11 cellular contexts compared by ENCODE assay signal in genomic region chr17:78364436-78365281, GRCh38. TPM values are rescaled to one million over a fixed set of nuclear protein-coding genes. Genes with fewer than 3 reads are reported as not detected.
DNase-seq lines count a peak whose midpoint lies in the region; ATAC-seq and TF ChIP-seq lines count a peak whose summit lies in the region.
"Had no signal": no experiment of that assay in that cellular context is flagged by ENCODE, and none has a peak within 500 bp of the region (broad histone marks: within the 10 kb centered on the region; RNA-seq: fewer than 3 reads in every experiment).

No MANE protein-coding gene starts in this region.

- no peak for TF ChIP-seq POLR2A in tibial nerve (IDR thresholded peaks at IDR 0.05)

- no peak overlapping the region for H3K4me3 ChIP-seq in tibial nerve
- H3K4me3 ChIP-seq: right lobe of liver had no signal

- no peaks in the 10 kb centered on the region for H3K36me3 ChIP-seq in tibial nerve
- H3K36me3 ChIP-seq: right lobe of liver had no signal

- CTCF ChIA-PET in activated CD4-positive, alpha-beta memory T cell treated with anti-CD3 and anti-CD28 coated beads for 36 hours (lab: Charles Lee) = interaction anchor here (0.6 to 9.1 kb wide), 7 partner anchors 12 to 113 kb away, joined by 3 to 135 read pairs (median 3); partner anchors contain the start of gene PGS1

- ATAC-seq in activated T-cell treated with anti-CD3 and anti-CD28 coated beads, Interleukin-2, amount 50 U/mL, for 72 hours (replicated peaks in 1 of 2) = peak; percentile 8 to 21
- no peak for ATAC-seq in HG03097 (IDR thresholded peaks at IDR 0.05; ENCODE audit: low FRiP score, unreplicated experiment)
- ATAC-seq in foreskin keratinocyte = no peak

- H3K27me3 ChIP-seq in layer of hippocampus (ENCODE audit: control insufficient read depth, insufficient read depth, low read length) (no peaks in the 10 kb centered on the region), tibial nerve (no peaks in the 10 kb centered on the region), foreskin keratinocyte (peaks cover 39% of the 10 kb centered on the region)
- H3K27me3 ChIP-seq: right lobe of liver had no signal

- H3K9me3 ChIP-seq in tibial nerve = no peaks in the 10 kb centered on the region
- H3K9me3 ChIP-seq: right lobe of liver had no signal

- peak; percentile 60 to 63 for DNase-seq in activated T-cell treated with anti-CD3 and anti-CD28 coated beads, Interleukin-2, amount 50 U/mL, for 72 hours
- DNase-seq in activated T-cell treated with anti-CD3 and anti-CD28 coated beads for 4 hours = no peak
- DNase-seq in activated CD4-positive, alpha-beta memory T cell treated with anti-CD3 and anti-CD28 coated beads for 36 hours = peak; percentile 70
- no peak for DNase-seq in tibial nerve (ENCODE audit: low spot score in 2 of 2)
- no peak for DNase-seq in KG1 (lab: John Stamatoyannopoulos, UW)
- no peak for DNase-seq in foreskin keratinocyte
- DNase-seq: cerebellar nuclear complex, foreskin fibroblast had no signal

- H3K9me3 Mint-ChIP-seq in activated T-cell treated with anti-CD3 and anti-CD28 coated beads, Interleukin-2, amount 50 U/mL, for 72 hours = no peaks in the 10 kb centered on the region
- H3K9me3 Mint-ChIP-seq in activated CD4-positive, alpha-beta memory T cell treated with anti-CD3 and anti-CD28 coated beads for 36 hours = no peaks in the 10 kb centered on the region

- H3K4me1 ChIP-seq in tibial nerve (peaks cover 0 to 46% (median 29%) of the 10 kb centered on the region in 4 donors), foreskin keratinocyte (no peaks in the 10 kb centered on the region)

- H3K27ac Mint-ChIP-seq in activated T-cell treated with anti-CD3 and anti-CD28 coated beads, Interleukin-2, amount 50 U/mL, for 72 hours = peak overlapping the region; percentile 96
- H3K27ac Mint-ChIP-seq in activated CD4-positive, alpha-beta memory T cell treated with anti-CD3 and anti-CD28 coated beads for 36 hours = peak overlapping the region; percentile 76

- H3K27me3 Mint-ChIP-seq in activated T-cell treated with anti-CD3 and anti-CD28 coated beads, Interleukin-2, amount 50 U/mL, for 72 hours (ENCODE audit: low read depth) = peaks cover 19% of the 10 kb centered on the region
- H3K27me3 Mint-ChIP-seq in activated CD4-positive, alpha-beta memory T cell treated with anti-CD3 and anti-CD28 coated beads for 36 hours = peaks cover 7% of the 10 kb centered on the region

- intact Hi-C loops in activated CD4-positive, alpha-beta memory T cell treated with anti-CD3 and anti-CD28 coated beads for 36 hours (cut with micrococcal nuclease) = no loop called here

- WGBS in tibial nerve, 2 donors = 67 to 79% methylated on average over 22 to 26 of the region's 26 CpGs

- H3K27ac ChIP-seq in layer of hippocampus (ENCODE audit: low read depth, low read length) = peak overlapping the region; percentile 52
- H3K27ac ChIP-seq in tibial nerve = peak overlapping the region; percentile 52 to 92 (median 78)
- H3K27ac ChIP-seq in foreskin keratinocyte = no peak overlapping the region
- H3K27ac ChIP-seq: right lobe of liver had no signal

- peaks cover 0 to 1% of the 10 kb centered on the region in 2 donors for H3K36me3 Mint-ChIP-seq in activated T-cell treated with anti-CD3 and anti-CD28 coated beads, Interleukin-2, amount 50 U/mL, for 72 hours (ENCODE audit: insufficient read depth in 2 of 2)
- peaks cover under 1% of the 10 kb centered on the region for H3K36me3 Mint-ChIP-seq in activated CD4-positive, alpha-beta memory T cell treated with anti-CD3 and anti-CD28 coated beads for 36 hours

- H3K4me3 Mint-ChIP-seq in activated T-cell treated with anti-CD3 and anti-CD28 coated beads, Interleukin-2, amount 50 U/mL, for 72 hours = peak overlapping the region; percentile 61 to 72
- H3K4me3 Mint-ChIP-seq in activated CD4-positive, alpha-beta memory T cell treated with anti-CD3 and anti-CD28 coated beads for 36 hours = peak overlapping the region; percentile 21

- POLR2A ChIA-PET in activated CD4-positive, alpha-beta memory T cell treated with anti-CD3 and anti-CD28 coated beads for 36 hours (lab: Charles Lee) = interaction anchor here (0.8 to 2.7 kb wide), 5 partner anchors 13 to 47 kb away, joined by 3 to 11 read pairs (median 6); no protein-coding TSS in a partner anchor

- peaks cover 39% of the 10 kb centered on the region for H3K4me1 Mint-ChIP-seq in activated T-cell treated with anti-CD3 and anti-CD28 coated beads, Interleukin-2, amount 50 U/mL, for 72 hours (ENCODE audit: low read depth)
- H3K4me1 Mint-ChIP-seq in activated CD4-positive, alpha-beta memory T cell treated with anti-CD3 and anti-CD28 coated beads for 36 hours (ENCODE audit: low read depth) = peaks cover 32% of the 10 kb centered on the region

- TF ChIP-seq EP300 in tibial nerve (IDR thresholded peaks at IDR 0.05) = no peak

- no peak for TF ChIP-seq CTCF in tibial nerve (IDR thresholded peaks at IDR 0.05)
- TF ChIP-seq CTCF in foreskin keratinocyte (conservative IDR thresholded peaks at IDR 0.05) = no peak

RNA-seq across cellular contexts. Expression of gene SOCS3, which starts 4.8 kb away (rescaled TPM):
- 100 to 1,000 TPM; 164 to 212 TPM for total RNA-seq in activated T-cell treated with anti-CD3 and anti-CD28 coated beads, Interleukin-2, amount 50 U/mL, for 72 hours
- 100 to 1,000 TPM; 162 to 167 TPM for total RNA-seq in activated CD4-positive, alpha-beta memory T cell treated with anti-CD3 and anti-CD28 coated beads for 36 hours
- 10 to 100 TPM; 23.7 to 76.5 (median 59.7) TPM for total RNA-seq in tibial nerve
- total RNA-seq in foreskin keratinocyte = 3.7 and 3.9 TPM in 2 replicates
- polyA plus RNA-seq in foreskin keratinocyte = 1.7 and 2.4 TPM in 2 replicates

RNA-seq across cellular contexts. Expression of gene PGS1, which starts 13.8 kb away (rescaled TPM):
- total RNA-seq in activated T-cell treated with anti-CD3 and anti-CD28 coated beads, Interleukin-2, amount 50 U/mL, for 72 hours = 100 to 1,000 TPM in 1 of 2 donors, 10 to 100 TPM in 1; 81.6 to 101 TPM
- total RNA-seq in activated CD4-positive, alpha-beta memory T cell treated with anti-CD3 and anti-CD28 coated beads for 36 hours = 10 to 100 TPM; 75.8 to 78.1 TPM
- total RNA-seq in tibial nerve = 100 to 1,000 TPM in 1 of 4 donors, 10 to 100 TPM in 3; 41.9 to 105 (median 53.2) TPM
- total RNA-seq in foreskin keratinocyte = 14.8 and 14.9 TPM in 2 replicates
- polyA plus RNA-seq in foreskin keratinocyte = 12.3 and 14.3 TPM in 2 replicates

Comparison
In these comparisons a context has a peak if more than half of its experiments do, and no peak if none do; other contexts are left out.
1. DNase-seq: peak in activated T-cell treated with anti-CD3 and anti-CD28 coated beads, Interleukin-2, amount 50 U/mL, for 72 hours (2 of 2) and activated CD4-positive, alpha-beta memory T cell treated with anti-CD3 and anti-CD28 coated beads for 36 hours (single experiment); none in activated T-cell treated with anti-CD3 and anti-CD28 coated beads for 4 hours (single experiment), tibial nerve (0 of 2), KG1 (single experiment) and foreskin keratinocyte (0 of 2).
2. ATAC-seq: peak in activated T-cell treated with anti-CD3 and anti-CD28 coated beads, Interleukin-2, amount 50 U/mL, for 72 hours (2 of 2); none in HG03097 (single experiment) and foreskin keratinocyte (single experiment).